ENCODE assay signal across 9 cellular contexts in the genomic region with DNA sequence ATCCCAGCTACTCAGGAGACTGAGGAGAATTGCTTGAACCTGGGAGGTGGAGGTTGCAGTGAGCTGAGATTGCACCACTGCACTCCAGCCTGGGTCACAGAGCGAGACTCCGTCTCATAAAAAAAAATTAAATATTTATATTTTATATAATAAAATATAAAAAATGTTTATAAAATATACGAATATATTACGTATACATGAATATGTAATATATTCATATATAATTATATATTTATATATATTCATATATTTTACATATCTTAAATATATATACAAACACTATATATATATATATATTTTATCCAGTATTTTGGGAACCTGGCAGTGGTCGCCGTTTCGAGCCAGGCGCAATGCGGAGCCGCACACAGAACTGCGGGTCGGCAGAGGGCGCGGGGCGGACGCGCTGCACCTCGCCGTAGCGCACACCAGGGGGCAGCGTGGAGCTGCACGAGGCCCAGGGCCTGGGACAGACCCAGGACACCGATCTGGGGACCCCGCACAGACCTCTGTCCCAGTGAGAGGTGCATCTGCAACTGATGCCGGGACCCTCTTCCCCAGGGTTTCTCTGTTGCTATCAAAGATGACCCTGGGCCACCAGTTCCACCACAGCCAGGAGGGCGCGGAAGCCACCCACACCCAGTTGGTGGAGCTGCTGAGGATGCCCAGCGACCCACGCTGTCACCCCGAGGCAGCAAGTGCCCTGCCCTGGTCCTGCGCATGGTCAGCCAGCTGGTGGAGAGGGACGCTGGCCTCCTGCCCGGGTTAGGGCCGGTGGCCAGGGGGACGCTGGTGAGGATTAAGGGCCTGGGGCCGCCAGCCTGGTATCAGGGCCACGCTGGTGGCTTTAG. TPM values are rescaled to one million over a fixed set of nuclear protein-coding genes. Genes with fewer than 3 reads are reported as not detected.
A peak's percentile ranks its signal among the peaks of the same experiment; 100 is the strongest.
DNase-seq lines count a peak whose midpoint lies in the region; ATAC-seq, FAIRE-seq and TF ChIP-seq lines count a peak whose summit lies in the region.
"Had no signal": no experiment of that assay in that cellular context is flagged by ENCODE, and none has a peak within 500 bp of the region (broad histone marks: within the 10 kb centered on the region; RNA-seq: fewer than 3 reads in every experiment).

No MANE protein-coding gene starts in this region.

- no peak; the same call in 1 of the 2 replicates for TF ChIP-seq POLR2A in GM12878 (IDR thresholded peaks at IDR 0.05; ENCODE audit: low read depth, low read length)

- no peaks in the 10 kb centered on the region for H3K36me3 ChIP-seq in GM12878 (ENCODE audit: control insufficient read depth in 2 of 2, insufficient read depth in 2 of 2, low read length in 1 of 2)

- H4K20me1 ChIP-seq in GM12878 (ENCODE audit: control insufficient read depth, insufficient read depth), result no peaks in the 10 kb centered on the region

- no peak overlapping the region for H3K27ac ChIP-seq in GM12878 (ENCODE audit: control insufficient read depth, insufficient read depth)
- H3K27ac ChIP-seq: epithelial cell of prostate had no signal

- ATAC-seq in HG03095 (IDR thresholded peaks at IDR 0.05; ENCODE audit: unreplicated experiment), result peak; percentile 69
- peak; percentile 84 to 88 (median 86) for ATAC-seq in T-cell (replicated peaks in 1 of 4)
- ATAC-seq in GM12878, result peak; percentile 92
- no peak for ATAC-seq in GM21367 (IDR thresholded peaks at IDR 0.05; ENCODE audit: unreplicated experiment)

- FAIRE-seq in GM12878 (lab: Jason Lieb, UNC), result no peak

- no peak overlapping the region for H3K4me3 ChIP-seq in GM12878

- DNase-seq in DMS 273 (lab: John Stamatoyannopoulos, UW; ENCODE audit: unreplicated experiment), result peak; percentile 54
- DNase-seq in DMS 273 treated with DMSO at 0.1 percent for 48 hours (lab: John Stamatoyannopoulos, UW), result no peak
- peak in 29 of 34 experiments; percentile 22 to 68 (median 50) for DNase-seq in T-cell
- DNase-seq in GM12878 (ENCODE audit: low read depth, low spot score), result no peak
- DNase-seq in immature natural killer cell, result peak; percentile 50 to 56 (median 55)
- DNase-seq in stimulated activated CD4-positive, alpha-beta T cell treated with anti-CD3 and anti-CD28 coated beads, Interleukin-2, amount 100 ng/mL, for 48 hours, result peak; percentile 70 to 81

- no peaks in the 10 kb centered on the region for H3K9me3 ChIP-seq in GM12878 (replicated peaks; ENCODE audit: control insufficient read depth, insufficient read depth, low read length)

- peak; percentile 65 to 96 (median 85) for TF ChIP-seq CTCF in GM12878 (IDR thresholded peaks at IDR 0.05 in 2 of 3, conservative IDR thresholded peaks at IDR 0.05 in 1 of 3; ENCODE audit: control insufficient read depth in 2 of 3, extremely low read depth in 1 of 3, insufficient read depth in 1 of 3, low read depth in 3 of 3, low read length in 3 of 3)

- SMC1A ChIA-PET in GM12878 (lab: Charles Lee; ENCODE audit: uncharacterized antibody, unreplicated experiment), result interaction anchor here (1.3 kb wide), 1 partner anchor 290 kb away, joined by 3 read pairs; no protein-coding TSS in a partner anchor

- 34% methylated on average over 37 of the region's 37 CpGs for WGBS in GM12878 (ENCODE audit: insufficient coverage, insufficient replicate concordance, low lambda C conversion rate, missing lambda C conversion rate)

- H3K9ac ChIP-seq in GM12878 (ENCODE audit: control insufficient read depth, insufficient read depth, low read length), result no peak overlapping the region

- POLR2A ChIA-PET in T-cell (lab: Charles Lee) (no interaction called here), GM12878 (lab: Charles Lee) (no interaction called here)

- H3K27me3 Mint-ChIP-seq in T-cell (no peaks in the 10 kb centered on the region), immature natural killer cell (ENCODE audit: low read depth in 3 of 3) (peaks cover 0 to 2% (median 2%) of the 10 kb centered on the region in 3 donors)

- RAD21 ChIA-PET in GM12878 (lab: Charles Lee; ENCODE audit: unreplicated experiment), result interaction anchor here (0.9 to 1.9 kb wide), 6 partner anchors 20 to 289 kb away, joined by 3 to 10 read pairs (median 4); no protein-coding TSS in a partner anchor

- intact Hi-C loops in GM12878 (cut with micrococcal nuclease; ENCODE audit: unreplicated experiment), result loop anchor here (1.0 to 10.0 kb wide), 2 partner anchors 177 to 287 kb away; no protein-coding TSS in a partner anchor

- no peak overlapping the region for H3K4me3 Mint-ChIP-seq in T-cell
- no peak overlapping the region for H3K4me3 Mint-ChIP-seq in immature natural killer cell

- no peaks in the 10 kb centered on the region for H3K79me2 ChIP-seq in GM12878 (ENCODE audit: control insufficient read depth, insufficient read depth, low read length)

- H2AFZ ChIP-seq in GM12878 (ENCODE audit: control insufficient read depth, low read depth, low read length), result no peak overlapping the region

- H3K27me3 ChIP-seq in GM12878 (replicated peaks in 1 of 2; ENCODE audit: control insufficient read depth in 2 of 2, insufficient read depth in 2 of 2, low read length in 1 of 2), result no peaks in the 10 kb centered on the region

- TF ChIP-seq EP300 in GM12878 (IDR thresholded peaks at IDR 0.05; ENCODE audit: borderline replicate concordance in 1 of 2, control insufficient read depth in 1 of 2, low read depth in 2 of 2, low read length in 2 of 2), result no peak

- H3K36me3 Mint-ChIP-seq in T-cell (no peaks in the 10 kb centered on the region), immature natural killer cell (peaks cover 0 to 6% (median 0%) of the 10 kb centered on the region in 3 donors)

- TF ChIP-seq RAD21 in GM12878 (IDR thresholded peaks at IDR 0.05; ENCODE audit: insufficient read depth, low read depth, low read length), result peak; percentile 51

- CTCF ChIA-PET in T-cell (lab: Charles Lee), result interaction anchor here (0.5 to 1.0 kb wide), 6 partner anchors 12 to 1224 kb away, joined by 3 to 7 read pairs (median 4); no protein-coding TSS in a partner anchor
- CTCF ChIA-PET in GM12878 (lab: Yijun Ruan, JAX), result interaction anchor here (0.8 to 5.2 kb wide), 7 partner anchors 13 to 844 kb away, joined by 3 to 30 read pairs (median 4); no protein-coding TSS in a partner anchor

- in situ Hi-C loops in GM12878 (cut with MboI), result loop anchor here (5.0 kb wide), 1 partner anchor 284 kb away; no protein-coding TSS in a partner anchor

- no TSS peak for BruUV-seq in GM12878 (replicated peaks; lab: Mats Ljungman, UMichigan)

- H3K4me2 ChIP-seq in GM12878 (ENCODE audit: control insufficient read depth, insufficient read depth), result no peak overlapping the region

- H3K9me3 Mint-ChIP-seq in T-cell (no peaks in the 10 kb centered on the region), immature natural killer cell (no peaks in the 10 kb centered on the region)

- H3K4me1 ChIP-seq in GM12878 (ENCODE audit: control insufficient read depth, insufficient read depth, low read length), result no peaks in the 10 kb centered on the region

- H3K27ac Mint-ChIP-seq in T-cell (no peak overlapping the region), immature natural killer cell (no peak overlapping the region)

- H3K4me1 Mint-ChIP-seq in T-cell, result peaks cover 5 to 6% (median 5%) of the 10 kb centered on the region in 3 donors
- H3K4me1 Mint-ChIP-seq in immature natural killer cell, result peaks cover 9 to 11% of the 10 kb centered on the region in 2 donors

TF ChIP-seq in GM12878, 131 proteins besides CTCF, POLR2A, EP300 and RAD21 (continues in another document):
- TF ChIP-seq POLR2AphosphoS2 (IDR thresholded peaks at IDR 0.05; ENCODE audit: low read depth, low read length) (no peak), EZH2 (IDR thresholded peaks at IDR 0.05; ENCODE audit: borderline replicate concordance, control insufficient read depth, low read depth, low read length) (no peak), SMC3 (IDR thresholded peaks at IDR 0.05; ENCODE audit: borderline replicate concordance, low read length) (peak; percentile 67), KLF5 (IDR thresholded peaks at IDR 0.05; ENCODE audit: partially characterized antibody) (no peak), MEF2A (IDR thresholded peaks at IDR 0.05; ENCODE audit: insufficient read depth, low read depth, low read length) (no peak), RELA (IDR thresholded peaks at IDR 0.05; ENCODE audit: borderline replicate concordance, partially characterized antibody) (no peak), ZBED1 (IDR thresholded peaks at IDR 0.05; ENCODE audit: borderline replicate concordance) (no peak), SMARCA5 (IDR thresholded peaks at IDR 0.05) (0 out of 2 replicates have a peak, but pooled peaks have one; percentile 48), YY1 (IDR thresholded peaks at IDR 0.05; ENCODE audit: low read depth, low read length) (0 out of 2 replicates have a peak, but pooled peaks have one; percentile 30), NR2F1 (conservative IDR thresholded peaks at IDR 0.05) (0 out of 2 replicates have a peak, but pooled peaks have one; percentile 18)

RNA-seq across cellular contexts. Expression of gene AP5Z1, which starts 22.7 kb away (rescaled TPM):
- total RNA-seq in T-cell (100 to 1,000 TPM in 4 of 5 donors, 10 to 100 TPM in 1; 93.6 to 126 (median 110) TPM), GM12878 (2014; rRNA removed) (18.5 and 28.5 TPM in 2 replicates), GM12878 (2014; rRNA removed; fragmentation: Illumina TruSeq; extraction: Trizol) (6.6 and 7.6 TPM in 2 replicates), GM12878 (2021) (35.3 and 43.4 TPM in 2 replicates)
- 44.4 and 49.6 TPM in 2 replicates for total RNA-seq in GM12878 (2013; cell fraction: nucleolus; rRNA removed)
- polyA plus RNA-seq in GM12878 (2011; ENCODE audit: low read depth), result 6.4 TPM
- polyA plus RNA-seq in GM12878 (2011; rRNA removed) (4.1 and 10.4 TPM in 2 replicates), GM12878 (2014; fragmentation: Illumina TruSeq; extraction: Trizol) (1.1 and 4.8 TPM in 2 replicates), GM12878 (2014; fragmentation: Nextera tagmentation; extraction: Ambion mirVana) (1 to 10 TPM in 1 of 2 experiments, under 1 TPM in 1; 0.37 to 2.2 TPM), GM12878 (2014; rRNA removed) (40.5 and 46.1 TPM in 2 replicates), GM12878 (2016; fragmentation: Nextera tagmentation; extraction: Ambion mirVana) (10 to 100 TPM; 29.2 to 33.8 TPM), immature natural killer cell (10 to 100 TPM; 36.7 to 64.2 (median 50.6) TPM)
- 12.6 and 22.6 TPM in 2 replicates for polyA plus RNA-seq in GM12878 (2011; cell fraction: cytosol; rRNA removed)
- 137 and 174 TPM in 2 replicates for polyA plus RNA-seq in GM12878 (2011; cell fraction: nucleus; rRNA removed)
- polyA plus RNA-seq in GM12878 (2012), result 27.1 and 35.0 TPM in 2 replicates
- polyA minus RNA-seq in GM12878 (2011; rRNA and poly(A)+ RNA removed), result 6.1 and 12.3 TPM in 2 replicates
- polyA minus RNA-seq in GM12878 (2011; cell fraction: cytosol; rRNA and poly(A)+ RNA removed), result 8.3 and 10.4 TPM in 2 replicates
- 41.2 and 66.5 TPM in 2 replicates for polyA minus RNA-seq in GM12878 (2011; cell fraction: nucleus; rRNA and poly(A)+ RNA removed)

Comparison
In these comparisons a context has a peak if more than half of its experiments do, and no peak if none do; other contexts are left out.
1. DNase-seq: peak in DMS 273 (single experiment), T-cell (29 of 34), immature natural killer cell (3 of 3) and stimulated activated CD4-positive, alpha-beta T cell treated with anti-CD3 and anti-CD28 coated beads, Interleukin-2, amount 100 ng/mL, for 48 hours (2 of 2); none in DMS 273 treated with DMSO at 0.1 percent for 48 hours (single experiment) and GM12878 (single experiment).